Comparison of ENCODE assay signal across 8 cellular contexts in genomic region chr10:29496341-29497162, GRCh38.
DNase-seq lines count a peak whose midpoint lies in the region; ATAC-seq and TF ChIP-seq lines count a peak whose summit lies in the region.

No MANE protein-coding gene starts in this region.

- intact Hi-C loops in A673 (cut with micrococcal nuclease; ENCODE audit: unreplicated experiment) = loop anchor here (2.0 to 5.0 kb wide), 3 partner anchors 49 to 119 kb away; no protein-coding TSS in a partner anchor
- intact Hi-C loops in heart right ventricle (cut with DNase I) = loop anchor here in 3 of 10 donors (2.0 to 10.0 kb wide), 3 partner anchors 90 to 1188 kb away; no protein-coding TSS in a partner anchor
- intact Hi-C loops in prostate gland (cut with DNase I) = loop anchor here (5.0 kb wide), 1 partner anchor 109 kb away; no protein-coding TSS in a partner anchor

- BruUV-seq in A673 (replicated peaks; lab: Mats Ljungman, UMichigan) = no TSS peak

- TF ChIP-seq POLR2A in prostate gland (IDR thresholded peaks at IDR 0.05) = no peak

- no peaks in the 10 kb centered on the region for H3K9me3 ChIP-seq in A673 (ENCODE audit: low read depth, low read length, poor library complexity, severe bottlenecking)
- H3K9me3 ChIP-seq in heart right ventricle = no peaks in the 10 kb centered on the region
- H3K9me3 ChIP-seq in prostate gland = no peaks in the 10 kb centered on the region

- H3K36me3 ChIP-seq in A673 (ENCODE audit: insufficient read depth, low read length, poor library complexity, severe bottlenecking) = peaks cover 4% of the 10 kb centered on the region
- peaks cover 0 to 84% (median 37%) of the 10 kb centered on the region in 9 donors for H3K36me3 ChIP-seq in heart right ventricle
- H3K36me3 ChIP-seq in prostate gland = peaks cover 0 to 12% of the 10 kb centered on the region in 2 donors

- no peaks in the 10 kb centered on the region for H3K27me3 Mint-ChIP-seq in activated naive CD8-positive, alpha-beta T cell treated with anti-CD3 and anti-CD28 coated beads, Interleukin-2, amount 10 ng/mL, durations not matched to agents 7 days and 5 days

- ATAC-seq in GM18498 (IDR thresholded peaks at IDR 0.05; ENCODE audit: unreplicated experiment) (peak; percentile 71), heart right ventricle (peak; percentile 55 to 80 (median 74)), GM19324 (IDR thresholded peaks at IDR 0.05; ENCODE audit: low FRiP score, unreplicated experiment) (no peak)
- ATAC-seq in activated naive CD8-positive, alpha-beta T cell treated with anti-CD3 and anti-CD28 coated beads, Interleukin-2, amount 10 ng/mL, durations not matched to agents 7 days and 5 days (ENCODE audit: low read depth) = peak; percentile 45

- peaks cover 1% of the 10 kb centered on the region for H3K36me3 Mint-ChIP-seq in activated naive CD8-positive, alpha-beta T cell treated with anti-CD3 and anti-CD28 coated beads, Interleukin-2, amount 10 ng/mL, durations not matched to agents 7 days and 5 days

- H3K4me3 Mint-ChIP-seq in activated naive CD8-positive, alpha-beta T cell treated with anti-CD3 and anti-CD28 coated beads, Interleukin-2, amount 10 ng/mL, durations not matched to agents 7 days and 5 days = no peak overlapping the region

- no peak overlapping the region for H3K27ac ChIP-seq in A673 (ENCODE audit: low read depth, low read length, poor library complexity, severe bottlenecking)
- no peak overlapping the region for H3K27ac ChIP-seq in heart right ventricle
- H3K27ac ChIP-seq in prostate gland = no peak overlapping the region

- POLR2A ChIA-PET in A673 (lab: Charles Lee; ENCODE audit: low non-redundant PET) = interaction anchor here (0.6 kb wide), 1 partner anchor 105 kb away, joined by 4 read pairs; no protein-coding TSS in a partner anchor
- POLR2A ChIA-PET in activated naive CD8-positive, alpha-beta T cell treated with anti-CD3 and anti-CD28 coated beads, Interleukin-2, amount 10 ng/mL, durations not matched to agents 7 days and 5 days (lab: Charles Lee) = no interaction called here

- H3K4me1 ChIP-seq in A673 (ENCODE audit: insufficient read depth, low read length, poor library complexity, severe bottlenecking) (peaks cover 12% of the 10 kb centered on the region), heart right ventricle (peaks cover 0 to 5% (median 0%) of the 10 kb centered on the region in 9 donors), prostate gland (replicated peaks) (no peaks in the 10 kb centered on the region)

- peak; percentile 98 for TF ChIP-seq CTCF in A673 (conservative IDR thresholded peaks at IDR 0.05; ENCODE audit: low read depth, low read length)
- peak; percentile 86 to 97 (median 92) for TF ChIP-seq CTCF in heart right ventricle (IDR thresholded peaks at IDR 0.05)
- TF ChIP-seq CTCF in prostate gland (IDR thresholded peaks at IDR 0.05) = peak; percentile 67 to 89 (median 82)

- no peak overlapping the region for H3K27ac Mint-ChIP-seq in activated naive CD8-positive, alpha-beta T cell treated with anti-CD3 and anti-CD28 coated beads, Interleukin-2, amount 10 ng/mL, durations not matched to agents 7 days and 5 days

- CTCF ChIA-PET in A673 (lab: Charles Lee) = interaction anchor here (0.5 to 2.4 kb wide), 10 partner anchors 14 to 1119 kb away, joined by 3 to 12 read pairs (median 3); no protein-coding TSS in a partner anchor

- H3K9me3 Mint-ChIP-seq in activated naive CD8-positive, alpha-beta T cell treated with anti-CD3 and anti-CD28 coated beads, Interleukin-2, amount 10 ng/mL, durations not matched to agents 7 days and 5 days = no peaks in the 10 kb centered on the region

- no peaks in the 10 kb centered on the region for H3K27me3 ChIP-seq in A673 (replicated peaks; ENCODE audit: insufficient read depth, low read depth, low read length, poor library complexity)
- H3K27me3 ChIP-seq in heart right ventricle = no peaks in the 10 kb centered on the region
- no peaks in the 10 kb centered on the region for H3K27me3 ChIP-seq in prostate gland (replicated peaks; ENCODE audit: insufficient read depth)

- DNase-seq in A673 (ENCODE audit: low spot score) = peak; percentile 86
- DNase-seq in HS-5 (ENCODE audit: low read depth) = peak; percentile 9
- DNase-seq in SK-N-DZ (ENCODE audit: low spot score) = peak; percentile 36
- DNase-seq in activated naive CD8-positive, alpha-beta T cell treated with anti-CD3 and anti-CD28 coated beads, Interleukin-2, amount 10 ng/mL, durations not matched to agents 7 days and 5 days = peak; percentile 79
- DNase-seq in heart right ventricle = peak; percentile 66 to 82
- DNase-seq in prostate gland (ENCODE audit: low spot score) = peak; percentile 46

- WGBS in heart right ventricle, 2 donors = 30% methylated on average over 14 of the region's 14 CpGs
- 30% methylated on average over 14 of the region's 14 CpGs for WGBS in prostate gland

- no peaks in the 10 kb centered on the region for H3K4me1 Mint-ChIP-seq in activated naive CD8-positive, alpha-beta T cell treated with anti-CD3 and anti-CD28 coated beads, Interleukin-2, amount 10 ng/mL, durations not matched to agents 7 days and 5 days

- no peak overlapping the region for H3K4me3 ChIP-seq in A673 (ENCODE audit: low read depth, low read length, poor library complexity, severe bottlenecking)
- H3K4me3 ChIP-seq in heart right ventricle = no peak overlapping the region
- no peak overlapping the region for H3K4me3 ChIP-seq in prostate gland

Comparison
In these comparisons a context has a peak if more than half of its experiments do, and no peak if none do; other contexts are left out.
1. DNase-seq: peak in every context shown above with its lines; median percentile 86 in A673; 79 in activated naive CD8-positive, alpha-beta T cell treated with anti-CD3 and anti-CD28 coated beads, Interleukin-2, amount 10 ng/mL, durations not matched to agents 7 days and 5 days; 74 in heart right ventricle; 46 in prostate gland; 36 in SK-N-DZ; 9 in HS-5.